In the genomic region with DNA sequence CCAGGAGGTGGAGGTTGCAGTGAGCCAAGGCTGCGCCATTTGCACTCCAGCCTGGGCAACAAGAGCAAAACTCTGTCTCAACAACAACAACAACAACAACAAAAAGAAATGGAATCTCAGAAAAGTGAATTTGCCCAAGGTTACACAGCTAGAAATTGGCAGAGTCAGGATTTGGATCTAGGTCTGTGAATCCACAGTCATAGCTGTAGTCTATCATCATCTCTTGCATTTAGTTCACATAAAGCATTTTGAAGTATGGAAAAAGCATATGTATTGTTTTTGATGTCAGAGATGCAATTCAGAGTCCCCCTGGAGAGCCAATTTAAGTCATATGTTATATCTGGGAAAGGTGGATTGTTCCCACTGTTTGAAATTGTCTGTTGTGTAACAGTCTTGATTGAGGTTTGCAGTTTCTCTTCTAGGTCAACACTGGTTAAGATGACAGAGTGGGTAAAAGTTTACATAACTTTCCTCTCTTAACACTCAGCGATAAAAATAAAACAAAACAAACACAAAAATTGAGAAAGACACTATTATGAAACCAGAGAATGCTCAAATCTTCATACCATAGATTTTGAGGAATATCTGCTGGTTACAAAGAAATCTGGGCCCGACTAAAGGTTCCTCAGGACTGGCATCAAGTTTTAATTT, we compare ENCODE assay signal across 1 cellular context.
A peak's percentile ranks its signal among the peaks of the same experiment; 100 is the strongest.
TF ChIP-seq lines count a peak whose summit lies in the region.

No MANE protein-coding gene starts in this region.

TF ChIP-seq in HepG2, 621 proteins besides CTCF, POLR2A, EP300 and RAD21 (continued from another document and continues in another):
- TF ChIP-seq DZIP1 (CRISPR knock-in tag; IDR thresholded peaks at IDR 0.05) (no peak), TCF7 (IDR thresholded peaks at IDR 0.05; ENCODE audit: low read depth) (peak; percentile 75), CAMTA2 (CRISPR knock-in tag; IDR thresholded peaks at IDR 0.05; ENCODE audit: borderline replicate concordance) (no peak), ZNF260 (CRISPR knock-in tag; IDR thresholded peaks at IDR 0.05; ENCODE audit: borderline replicate concordance, low read depth) (no peak), MEIS2 (CRISPR knock-in tag; IDR thresholded peaks at IDR 0.05) (no peak), GATAD1 (CRISPR knock-in tag; IDR thresholded peaks at IDR 0.05) (peak; percentile 24; the same call in 1 of the 2 replicates), MYC (CRISPR knock-in tag; IDR thresholded peaks at IDR 0.05; ENCODE audit: borderline replicate concordance) (no peak), FOXP1 (IDR thresholded peaks at IDR 0.05) (no peak), FOXP1 (CRISPR knock-in tag; IDR thresholded peaks at IDR 0.05) (peak; percentile 70), RARA (CRISPR knock-in tag; IDR thresholded peaks at IDR 0.05) (peak; percentile 89), CENPT (CRISPR knock-in tag; IDR thresholded peaks at IDR 0.05; ENCODE audit: low read depth) (no peak), HDAC2 (CRISPR knock-in tag; IDR thresholded peaks at IDR 0.05) (peak; percentile 75; the same call in 1 of the 2 replicates), AGO1 (IDR thresholded peaks at IDR 0.05; ENCODE audit: low read depth, low read length, poor library complexity, severe bottlenecking) (no peak), HNF4G (IDR thresholded peaks at IDR 0.05; ENCODE audit: borderline replicate concordance, low read depth, low read length) (no peak), HNF4G (CRISPR knock-in tag; IDR thresholded peaks at IDR 0.05; ENCODE audit: borderline replicate concordance, low read depth) (no peak), ZNF510 (CRISPR knock-in tag; IDR thresholded peaks at IDR 0.05; ENCODE audit: low read depth) (no peak), SOX6 (IDR thresholded peaks at IDR 0.05) (no peak), SOX6 (CRISPR knock-in tag; IDR thresholded peaks at IDR 0.05) (peak; percentile 91), ZNF337 (CRISPR knock-in tag; IDR thresholded peaks at IDR 0.05; ENCODE audit: borderline replicate concordance, low read depth) (no peak), ZNF605 (CRISPR knock-in tag; IDR thresholded peaks at IDR 0.05) (no peak), EHMT2 (IDR thresholded peaks at IDR 0.05; ENCODE audit: borderline replicate concordance, low read depth, low read length) (no peak), NFKB2 (CRISPR knock-in tag; IDR thresholded peaks at IDR 0.05; ENCODE audit: borderline replicate concordance) (no peak), ZNF607 (CRISPR knock-in tag; IDR thresholded peaks at IDR 0.05; ENCODE audit: borderline replicate concordance) (no peak), KMT2A (CRISPR knock-in tag; IDR thresholded peaks at IDR 0.05) (no peak), HMG20A (CRISPR knock-in tag; IDR thresholded peaks at IDR 0.05; ENCODE audit: borderline replicate concordance) (peak; percentile 89; the same call in 1 of the 2 replicates), RFX5 (IDR thresholded peaks at IDR 0.05; ENCODE audit: low read depth, low read length) (no peak), ZNF264 (CRISPR knock-in tag; IDR thresholded peaks at IDR 0.05) (peak; percentile 55; the same call in 1 of the 2 replicates), HNRNPLL (IDR thresholded peaks at IDR 0.05; ENCODE audit: low read depth, low read length, poor library complexity, severe bottlenecking) (no peak), RERE (CRISPR knock-in tag; IDR thresholded peaks at IDR 0.05; ENCODE audit: low read depth) (peak; percentile 74; the same call in 1 of the 2 replicates), ETV6 (CRISPR knock-in tag; conservative IDR thresholded peaks at IDR 0.05) (no peak), ZNF672 (CRISPR knock-in tag; IDR thresholded peaks at IDR 0.05) (no peak), FOXA3 (CRISPR knock-in tag; IDR thresholded peaks at IDR 0.05) (peak; percentile 91), TAF1 (CRISPR knock-in tag; IDR thresholded peaks at IDR 0.05) (no peak), ZBTB3 (CRISPR knock-in tag; IDR thresholded peaks at IDR 0.05; ENCODE audit: borderline replicate concordance, low read depth) (no peak), SAFB2 (CRISPR knock-in tag; IDR thresholded peaks at IDR 0.05; ENCODE audit: borderline replicate concordance, low read depth) (no peak), KAT8 (CRISPR knock-in tag; IDR thresholded peaks at IDR 0.05) (no peak), ZNF670 (CRISPR knock-in tag; IDR thresholded peaks at IDR 0.05; ENCODE audit: borderline replicate concordance) (no peak), ZNF281 (CRISPR knock-in tag; IDR thresholded peaks at IDR 0.05; ENCODE audit: borderline replicate concordance) (no peak), CREM (IDR thresholded peaks at IDR 0.05) (peak; percentile 80), CREM (CRISPR knock-in tag; IDR thresholded peaks at IDR 0.05) (no peak), ZNF652 (CRISPR knock-in tag; IDR thresholded peaks at IDR 0.05; ENCODE audit: borderline replicate concordance, low read depth) (peak; percentile 17; the same call in 1 of the 2 replicates), ZFP90 (CRISPR knock-in tag; IDR thresholded peaks at IDR 0.05; ENCODE audit: borderline replicate concordance) (no peak), GZF1 (CRISPR knock-in tag; IDR thresholded peaks at IDR 0.05) (no peak), ONECUT2 (CRISPR knock-in tag; IDR thresholded peaks at IDR 0.05) (no peak), THAP7 (CRISPR knock-in tag; IDR thresholded peaks at IDR 0.05) (no peak), MIXL1 (CRISPR knock-in tag; IDR thresholded peaks at IDR 0.05) (peak; percentile 88)
- TF ChIP-seq, protein P1, sequence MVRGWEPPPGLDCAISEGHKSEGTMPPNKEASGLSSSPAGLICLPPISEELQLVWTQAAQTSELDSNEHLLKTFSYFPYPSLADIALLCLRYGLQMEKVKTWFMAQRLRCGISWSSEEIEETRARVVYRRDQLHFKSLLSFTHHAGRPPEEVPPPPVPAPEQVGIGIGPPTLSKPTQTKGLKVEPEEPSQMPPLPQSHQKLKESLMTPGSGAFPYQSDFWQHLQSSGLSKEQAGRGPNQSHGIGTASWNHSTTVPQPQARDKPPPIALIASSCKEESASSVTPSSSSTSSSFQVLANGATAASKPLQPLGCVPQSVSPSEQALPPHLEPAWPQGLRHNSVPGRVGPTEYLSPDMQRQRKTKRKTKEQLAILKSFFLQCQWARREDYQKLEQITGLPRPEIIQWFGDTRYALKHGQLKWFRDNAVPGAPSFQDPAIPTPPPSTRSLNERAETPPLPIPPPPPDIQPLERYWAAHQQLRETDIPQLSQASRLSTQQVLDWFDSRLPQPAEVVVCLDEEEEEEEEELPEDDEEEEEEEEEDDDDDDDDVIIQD (CRISPR knock-in tag; IDR thresholded peaks at IDR 0.05; ENCODE audit: low read depth): peak; percentile 65; the same call in 1 of the 2 replicates
- TF ChIP-seq, protein P2, sequence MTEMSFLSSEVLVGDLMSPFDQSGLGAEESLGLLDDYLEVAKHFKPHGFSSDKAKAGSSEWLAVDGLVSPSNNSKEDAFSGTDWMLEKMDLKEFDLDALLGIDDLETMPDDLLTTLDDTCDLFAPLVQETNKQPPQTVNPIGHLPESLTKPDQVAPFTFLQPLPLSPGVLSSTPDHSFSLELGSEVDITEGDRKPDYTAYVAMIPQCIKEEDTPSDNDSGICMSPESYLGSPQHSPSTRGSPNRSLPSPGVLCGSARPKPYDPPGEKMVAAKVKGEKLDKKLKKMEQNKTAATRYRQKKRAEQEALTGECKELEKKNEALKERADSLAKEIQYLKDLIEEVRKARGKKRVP (CRISPR knock-in tag; IDR thresholded peaks at IDR 0.05): peak in 1 of 2 experiments; percentile 69; a peak in 2 of 4 replicates
